ENCODE assay signal across 1 cellular context in the genomic region with DNA sequence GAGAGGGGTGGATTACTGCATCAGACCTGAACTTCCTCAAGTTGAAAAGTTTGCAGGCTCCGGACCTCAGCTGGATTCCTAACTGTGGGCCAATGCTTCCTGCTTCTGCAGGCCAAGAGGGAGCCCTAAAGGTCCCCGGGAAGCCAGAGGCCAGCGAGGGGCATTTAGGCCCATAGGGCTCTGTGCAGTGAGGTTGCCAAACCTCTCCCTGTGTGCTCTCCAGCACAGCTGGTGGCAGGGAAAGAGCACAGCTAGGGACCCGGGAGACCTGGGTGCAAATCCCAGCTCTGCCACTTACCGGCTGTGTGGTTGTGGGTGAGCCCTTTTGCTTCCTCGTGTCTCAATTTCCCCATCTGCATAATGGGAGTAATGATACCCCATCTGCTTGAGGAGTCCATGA.
TF ChIP-seq lines count a peak whose summit lies in the region.

No MANE protein-coding gene starts in this region.

TF ChIP-seq in GM23338, 12 proteins besides CTCF, POLR2A, EP300 and RAD21 (continued from another document):
- TF ChIP-seq EZH2phosphoT487 (IDR thresholded peaks at IDR 0.05; ENCODE audit: unreplicated experiment) (no peak), CREB1 (CRISPR knock-in tag; IDR thresholded peaks at IDR 0.05; ENCODE audit: low read depth) (no peak), EZH2 (IDR thresholded peaks at IDR 0.05; ENCODE audit: low read depth, unreplicated experiment) (no peak), ZNF114 (CRISPR knock-in tag; IDR thresholded peaks at IDR 0.05) (no peak), POLR2AphosphoS5 (IDR thresholded peaks at IDR 0.05; ENCODE audit: low read depth) (no peak)
- TF ChIP-seq, protein P1, sequence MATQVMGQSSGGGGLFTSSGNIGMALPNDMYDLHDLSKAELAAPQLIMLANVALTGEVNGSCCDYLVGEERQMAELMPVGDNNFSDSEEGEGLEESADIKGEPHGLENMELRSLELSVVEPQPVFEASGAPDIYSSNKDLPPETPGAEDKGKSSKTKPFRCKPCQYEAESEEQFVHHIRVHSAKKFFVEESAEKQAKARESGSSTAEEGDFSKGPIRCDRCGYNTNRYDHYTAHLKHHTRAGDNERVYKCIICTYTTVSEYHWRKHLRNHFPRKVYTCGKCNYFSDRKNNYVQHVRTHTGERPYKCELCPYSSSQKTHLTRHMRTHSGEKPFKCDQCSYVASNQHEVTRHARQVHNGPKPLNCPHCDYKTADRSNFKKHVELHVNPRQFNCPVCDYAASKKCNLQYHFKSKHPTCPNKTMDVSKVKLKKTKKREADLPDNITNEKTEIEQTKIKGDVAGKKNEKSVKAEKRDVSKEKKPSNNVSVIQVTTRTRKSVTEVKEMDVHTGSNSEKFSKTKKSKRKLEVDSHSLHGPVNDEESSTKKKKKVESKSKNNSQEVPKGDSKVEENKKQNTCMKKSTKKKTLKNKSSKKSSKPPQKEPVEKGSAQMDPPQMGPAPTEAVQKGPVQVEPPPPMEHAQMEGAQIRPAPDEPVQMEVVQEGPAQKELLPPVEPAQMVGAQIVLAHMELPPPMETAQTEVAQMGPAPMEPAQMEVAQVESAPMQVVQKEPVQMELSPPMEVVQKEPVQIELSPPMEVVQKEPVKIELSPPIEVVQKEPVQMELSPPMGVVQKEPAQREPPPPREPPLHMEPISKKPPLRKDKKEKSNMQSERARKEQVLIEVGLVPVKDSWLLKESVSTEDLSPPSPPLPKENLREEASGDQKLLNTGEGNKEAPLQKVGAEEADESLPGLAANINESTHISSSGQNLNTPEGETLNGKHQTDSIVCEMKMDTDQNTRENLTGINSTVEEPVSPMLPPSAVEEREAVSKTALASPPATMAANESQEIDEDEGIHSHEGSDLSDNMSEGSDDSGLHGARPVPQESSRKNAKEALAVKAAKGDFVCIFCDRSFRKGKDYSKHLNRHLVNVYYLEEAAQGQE (IDR thresholded peaks at IDR 0.05; ENCODE audit: unreplicated experiment), result no peak
- TF ChIP-seq, protein P2, sequence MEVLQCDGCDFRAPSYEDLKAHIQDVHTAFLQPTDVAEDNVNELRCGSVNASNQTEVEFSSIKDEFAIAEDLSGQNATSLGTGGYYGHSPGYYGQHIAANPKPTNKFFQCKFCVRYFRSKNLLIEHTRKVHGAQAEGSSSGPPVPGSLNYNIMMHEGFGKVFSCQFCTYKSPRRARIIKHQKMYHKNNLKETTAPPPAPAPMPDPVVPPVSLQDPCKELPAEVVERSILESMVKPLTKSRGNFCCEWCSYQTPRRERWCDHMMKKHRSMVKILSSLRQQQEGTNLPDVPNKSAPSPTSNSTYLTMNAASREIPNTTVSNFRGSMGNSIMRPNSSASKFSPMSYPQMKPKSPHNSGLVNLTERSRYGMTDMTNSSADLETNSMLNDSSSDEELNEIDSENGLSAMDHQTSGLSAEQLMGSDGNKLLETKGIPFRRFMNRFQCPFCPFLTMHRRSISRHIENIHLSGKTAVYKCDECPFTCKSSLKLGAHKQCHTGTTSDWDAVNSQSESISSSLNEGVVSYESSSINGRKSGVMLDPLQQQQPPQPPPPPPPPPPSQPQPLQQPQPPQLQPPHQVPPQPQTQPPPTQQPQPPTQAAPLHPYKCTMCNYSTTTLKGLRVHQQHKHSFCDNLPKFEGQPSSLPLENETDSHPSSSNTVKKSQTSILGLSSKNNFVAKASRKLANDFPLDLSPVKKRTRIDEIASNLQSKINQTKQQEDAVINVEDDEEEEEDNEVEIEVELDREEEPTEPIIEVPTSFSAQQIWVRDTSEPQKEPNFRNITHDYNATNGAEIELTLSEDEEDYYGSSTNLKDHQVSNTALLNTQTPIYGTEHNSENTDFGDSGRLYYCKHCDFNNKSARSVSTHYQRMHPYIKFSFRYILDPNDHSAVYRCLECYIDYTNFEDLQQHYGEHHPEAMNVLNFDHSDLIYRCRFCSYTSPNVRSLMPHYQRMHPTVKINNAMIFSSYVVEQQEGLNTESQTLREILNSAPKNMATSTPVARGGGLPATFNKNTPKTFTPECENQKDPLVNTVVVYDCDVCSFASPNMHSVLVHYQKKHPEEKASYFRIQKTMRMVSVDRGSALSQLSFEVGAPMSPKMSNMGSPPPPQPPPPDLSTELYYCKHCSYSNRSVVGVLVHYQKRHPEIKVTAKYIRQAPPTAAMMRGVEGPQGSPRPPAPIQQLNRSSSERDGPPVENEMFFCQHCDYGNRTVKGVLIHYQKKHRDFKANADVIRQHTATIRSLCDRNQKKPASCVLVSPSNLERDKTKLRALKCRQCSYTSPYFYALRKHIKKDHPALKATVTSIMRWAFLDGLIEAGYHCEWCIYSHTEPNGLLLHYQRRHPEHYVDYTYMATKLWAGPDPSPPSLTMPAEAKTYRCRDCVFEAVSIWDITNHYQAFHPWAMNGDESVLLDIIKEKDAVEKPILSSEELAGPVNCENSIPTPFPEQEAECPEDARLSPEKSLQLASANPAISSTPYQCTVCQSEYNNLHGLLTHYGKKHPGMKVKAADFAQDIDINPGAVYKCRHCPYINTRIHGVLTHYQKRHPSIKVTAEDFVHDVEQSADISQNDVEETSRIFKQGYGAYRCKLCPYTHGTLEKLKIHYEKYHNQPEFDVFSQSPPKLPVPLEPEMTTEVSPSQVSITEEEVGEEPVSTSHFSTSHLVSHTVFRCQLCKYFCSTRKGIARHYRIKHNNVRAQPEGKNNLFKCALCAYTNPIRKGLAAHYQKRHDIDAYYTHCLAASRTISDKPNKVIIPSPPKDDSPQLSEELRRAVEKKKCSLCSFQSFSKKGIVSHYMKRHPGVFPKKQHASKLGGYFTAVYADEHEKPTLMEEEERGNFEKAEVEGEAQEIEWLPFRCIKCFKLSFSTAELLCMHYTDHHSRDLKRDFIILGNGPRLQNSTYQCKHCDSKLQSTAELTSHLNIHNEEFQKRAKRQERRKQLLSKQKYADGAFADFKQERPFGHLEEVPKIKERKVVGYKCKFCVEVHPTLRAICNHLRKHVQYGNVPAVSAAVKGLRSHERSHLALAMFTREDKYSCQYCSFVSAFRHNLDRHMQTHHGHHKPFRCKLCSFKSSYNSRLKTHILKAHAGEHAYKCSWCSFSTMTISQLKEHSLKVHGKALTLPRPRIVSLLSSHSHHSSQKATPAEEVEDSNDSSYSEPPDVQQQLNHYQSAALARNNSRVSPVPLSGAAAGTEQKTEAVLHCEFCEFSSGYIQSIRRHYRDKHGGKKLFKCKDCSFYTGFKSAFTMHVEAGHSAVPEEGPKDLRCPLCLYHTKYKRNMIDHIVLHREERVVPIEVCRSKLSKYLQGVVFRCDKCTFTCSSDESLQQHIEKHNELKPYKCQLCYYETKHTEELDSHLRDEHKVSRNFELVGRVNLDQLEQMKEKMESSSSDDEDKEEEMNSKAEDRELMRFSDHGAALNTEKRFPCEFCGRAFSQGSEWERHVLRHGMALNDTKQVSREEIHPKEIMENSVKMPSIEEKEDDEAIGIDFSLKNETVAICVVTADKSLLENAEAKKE (CRISPR knock-in tag; IDR thresholded peaks at IDR 0.05), result no peak
TF ChIP-seq in GM23338: peak in this region for 0.
